Comparison of ENCODE assay signal across 17 cellular contexts in the genomic region with DNA sequence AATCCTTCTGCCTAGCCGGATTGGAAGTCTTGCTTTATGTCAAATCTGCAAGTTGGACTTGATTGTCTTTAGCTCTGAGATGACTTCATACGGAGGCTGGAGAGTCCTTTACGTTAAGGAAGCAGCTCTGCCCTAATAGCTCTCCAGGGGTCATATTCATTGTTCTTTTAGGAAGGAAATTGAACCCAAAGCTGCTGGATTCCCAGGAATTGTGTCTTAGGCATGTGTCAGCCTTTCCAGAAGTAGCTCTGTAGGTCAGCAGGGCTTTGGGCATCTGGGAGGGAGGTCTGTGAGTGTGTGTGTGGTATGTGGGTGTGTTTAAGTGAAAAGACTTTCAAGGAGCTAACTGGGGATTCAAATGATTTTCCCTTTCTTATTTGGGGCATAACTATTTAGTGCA.
DNase-seq lines count a peak whose midpoint lies in the region; ATAC-seq and TF ChIP-seq lines count a peak whose summit lies in the region.
"Had no signal": no experiment of that assay in that cellular context is flagged by ENCODE, and none has a peak within 500 bp of the region (broad histone marks: within the 10 kb centered on the region; RNA-seq: fewer than 3 reads in every experiment).

No MANE protein-coding gene starts in this region.

- H3K36me3 Mint-ChIP-seq in osteocyte (ENCODE audit: unreplicated experiment) = no peaks in the 10 kb centered on the region
- H3K36me3 Mint-ChIP-seq in natural killer cell treated with Interleukin-12 subunit alpha and Interleukin-12 subunit beta and Interleukin-15 and Interleukin-18, amount 100 ng/mL, for 72 hours = no peaks in the 10 kb centered on the region
- no peaks in the 10 kb centered on the region for H3K36me3 Mint-ChIP-seq in Calu3 (ENCODE audit: insufficient read depth, unreplicated experiment)
- H3K36me3 Mint-ChIP-seq: CD8-positive, alpha-beta memory T cell had no signal

- peak overlapping the region; percentile 59 for H3K27ac ChIP-seq in SJSA1

- H3K4me1 Mint-ChIP-seq in osteocyte (ENCODE audit: unreplicated experiment) = peaks cover 71% of the 10 kb centered on the region
- peaks cover 18 to 23% of the 10 kb centered on the region in 2 donors for H3K4me1 Mint-ChIP-seq in natural killer cell treated with Interleukin-12 subunit alpha and Interleukin-12 subunit beta and Interleukin-15 and Interleukin-18, amount 100 ng/mL, for 72 hours (ENCODE audit: low read depth in 2 of 2)
- H3K4me1 Mint-ChIP-seq in Calu3 (ENCODE audit: low read depth, unreplicated experiment) = peaks cover 16% of the 10 kb centered on the region

- H3K4me3 ChIP-seq in SJSA1 = no peak overlapping the region
- H3K4me3 ChIP-seq: K562, stomach, uterus had no signal

- H3K36me3 ChIP-seq in SJSA1 = no peaks in the 10 kb centered on the region
- H3K36me3 ChIP-seq: stomach, uterus had no signal

- H3K27ac Mint-ChIP-seq in osteocyte (ENCODE audit: unreplicated experiment) (peak overlapping the region; percentile 96), Calu3 (ENCODE audit: unreplicated experiment) (no peak overlapping the region)
- H3K27ac Mint-ChIP-seq in natural killer cell treated with Interleukin-12 subunit alpha and Interleukin-12 subunit beta and Interleukin-15 and Interleukin-18, amount 100 ng/mL, for 72 hours = no peak overlapping the region
- H3K27ac Mint-ChIP-seq: activated CD8-positive, alpha-beta T cell treated with anti-CD3 and anti-CD28 coated beads for 36 hours; activated T-helper 1 cell treated with anti-CD3 and anti-CD28 coated beads, Interleukin-12 subunit alpha, Interleukin-12 subunit beta, Interleukin-2, Interleukin-4 antibody, amounts not matched to agents 30 ng/mL and 10 ng/mL and 1 ng/mL, durations not matched to agents 14 hours and 24 hours and 36 hours had no signal

- H3K9me3 Mint-ChIP-seq in osteocyte (ENCODE audit: unreplicated experiment) = no peaks in the 10 kb centered on the region
- H3K9me3 Mint-ChIP-seq in natural killer cell treated with Interleukin-12 subunit alpha and Interleukin-12 subunit beta and Interleukin-15 and Interleukin-18, amount 100 ng/mL, for 72 hours = no peaks in the 10 kb centered on the region
- no peaks in the 10 kb centered on the region for H3K9me3 Mint-ChIP-seq in Calu3 (ENCODE audit: low read depth, unreplicated experiment)
- H3K9me3 Mint-ChIP-seq: activated CD8-positive, alpha-beta T cell treated with anti-CD3 and anti-CD28 coated beads for 36 hours; activated T-helper 1 cell treated with anti-CD3 and anti-CD28 coated beads, Interleukin-12 subunit alpha, Interleukin-12 subunit beta, Interleukin-2, Interleukin-4 antibody, amounts not matched to agents 30 ng/mL and 10 ng/mL and 1 ng/mL, durations not matched to agents 14 hours and 24 hours and 36 hours; CD8-positive, alpha-beta memory T cell; central memory CD8-positive, alpha-beta T cell had no signal

- H3K9me3 ChIP-seq in SJSA1 (replicated peaks) = no peaks in the 10 kb centered on the region
- H3K9me3 ChIP-seq: stomach, uterus had no signal

- TF ChIP-seq CTCF in osteocyte (IDR thresholded peaks at IDR 0.05) = no peak
- TF ChIP-seq CTCF in Calu3 (IDR thresholded peaks at IDR 0.05; ENCODE audit: unreplicated experiment) = no peak

- DNase-seq in EH (ENCODE audit: low read depth) (peak; percentile 75), SJSA1 (ENCODE audit: low read depth in 1 of 2, low spot score in 2 of 2) (peak; percentile 65 to 66), fibroblast of peridontal ligament (ENCODE audit: extremely low read depth) (peak; percentile 25), osteocyte (ENCODE audit: extremely low spot score, unreplicated experiment) (no peak), cerebellum (ENCODE audit: low spot score) (no peak), Calu3 (no peak)
- DNase-seq in natural killer cell treated with Interleukin-12 subunit alpha and Interleukin-12 subunit beta and Interleukin-15 and Interleukin-18, amount 100 ng/mL, for 72 hours (ENCODE audit: low spot score) = no peak
- DNase-seq in stimulated activated CD4-positive, alpha-beta T cell treated with anti-CD3 and anti-CD28 coated beads, Interleukin-2, amount 100 ng/mL, for 48 hours = no peak
- DNase-seq: activated CD8-positive, alpha-beta T cell treated with anti-CD3 and anti-CD28 coated beads for 36 hours; CD8-positive, alpha-beta memory T cell; NCI-H1092; NCI-H69; stomach had no signal

- no peaks in the 10 kb centered on the region for H3K27me3 ChIP-seq in SJSA1 (replicated peaks)
- H3K27me3 ChIP-seq: uterus had no signal

- ATAC-seq in natural killer cell treated with Interleukin-12 subunit alpha and Interleukin-12 subunit beta and Interleukin-15 and Interleukin-18, amount 100 ng/mL, for 72 hours = no peak

- no TSS peak for BruUV-seq in Calu3 (replicated peaks; lab: Mats Ljungman, UMichigan)

- no peaks in the 10 kb centered on the region for H3K27me3 Mint-ChIP-seq in osteocyte (ENCODE audit: unreplicated experiment)
- peaks cover 2 to 7% of the 10 kb centered on the region in 2 donors for H3K27me3 Mint-ChIP-seq in natural killer cell treated with Interleukin-12 subunit alpha and Interleukin-12 subunit beta and Interleukin-15 and Interleukin-18, amount 100 ng/mL, for 72 hours
- no peaks in the 10 kb centered on the region for H3K27me3 Mint-ChIP-seq in Calu3 (ENCODE audit: unreplicated experiment)

- intact Hi-C loops in Calu3 (cut with micrococcal nuclease; ENCODE audit: unreplicated experiment) = no loop called here

- H3K4me3 Mint-ChIP-seq in osteocyte (ENCODE audit: unreplicated experiment) (no peak overlapping the region), Calu3 (ENCODE audit: low read depth, unreplicated experiment) (no peak overlapping the region)
- H3K4me3 Mint-ChIP-seq in natural killer cell treated with Interleukin-12 subunit alpha and Interleukin-12 subunit beta and Interleukin-15 and Interleukin-18, amount 100 ng/mL, for 72 hours = no peak overlapping the region
- H3K4me3 Mint-ChIP-seq: activated CD8-positive, alpha-beta T cell treated with anti-CD3 and anti-CD28 coated beads for 36 hours; activated T-helper 1 cell treated with anti-CD3 and anti-CD28 coated beads, Interleukin-12 subunit alpha, Interleukin-12 subunit beta, Interleukin-2, Interleukin-4 antibody, amounts not matched to agents 30 ng/mL and 10 ng/mL and 1 ng/mL, durations not matched to agents 14 hours and 24 hours and 36 hours; CD8-positive, alpha-beta memory T cell; central memory CD8-positive, alpha-beta T cell had no signal

- H3K4me1 ChIP-seq in SJSA1 (replicated peaks) = peaks cover 51% of the 10 kb centered on the region
- H3K4me1 ChIP-seq: uterus had no signal

- CTCF ChIA-PET in Calu3 (lab: Charles Lee) = interaction anchor here (0.6 to 2.7 kb wide), 4 partner anchors 23 to 476 kb away, joined by 3 to 34 read pairs (median 4); no protein-coding TSS in a partner anchor

Comparison
In these comparisons a context has a peak if more than half of its experiments do, and no peak if none do; other contexts are left out.
1. DNase-seq: peak in EH (single experiment), SJSA1 (2 of 2) and fibroblast of peridontal ligament (single experiment); none in osteocyte (single experiment), natural killer cell treated with Interleukin-12 subunit alpha and Interleukin-12 subunit beta and Interleukin-15 and Interleukin-18, amount 100 ng/mL, for 72 hours (single experiment), cerebellum (single experiment), stimulated activated CD4-positive, alpha-beta T cell treated with anti-CD3 and anti-CD28 coated beads, Interleukin-2, amount 100 ng/mL, for 48 hours (0 of 2) and Calu3 (single experiment).